In genomic region chr1:151832318-151832984, GRCh38 we compare ENCODE assay signal across 1 cellular context.
TF ChIP-seq lines count a peak whose summit lies in the region.

No MANE protein-coding gene starts in this region.

TF ChIP-seq in HepG2, 621 proteins besides CTCF, POLR2A, EP300 and RAD21 (continued from another document and continues in another):
- TF ChIP-seq ZNF20 (CRISPR knock-in tag; IDR thresholded peaks at IDR 0.05), result no peak
- TF ChIP-seq NAIF1 (CRISPR knock-in tag; IDR thresholded peaks at IDR 0.05; ENCODE audit: borderline replicate concordance), result 0 out of 2 replicates have a peak, but pooled peaks have one; percentile 14
- TF ChIP-seq FUBP1 (CRISPR knock-in tag; IDR thresholded peaks at IDR 0.05; ENCODE audit: borderline replicate concordance), result no peak
- peak; percentile 96 for TF ChIP-seq MLXIP (CRISPR knock-in tag; IDR thresholded peaks at IDR 0.05; ENCODE audit: borderline replicate concordance)
- peak; percentile 60; the same call in 1 of the 2 replicates for TF ChIP-seq ZMYM4 (CRISPR knock-in tag; IDR thresholded peaks at IDR 0.05)
- peak; percentile 73; the same call in 1 of the 2 replicates for TF ChIP-seq UBTF (CRISPR knock-in tag; IDR thresholded peaks at IDR 0.05)
- 0 out of 2 replicates have a peak, but pooled peaks have one; percentile 52 for TF ChIP-seq ZNF616 (CRISPR knock-in tag; IDR thresholded peaks at IDR 0.05; ENCODE audit: low read depth)
- TF ChIP-seq NR2F1 (CRISPR knock-in tag; IDR thresholded peaks at IDR 0.05), result 0 out of 4 replicates have a peak, but pooled peaks of 1 of the 2 experiments have one; percentile 25
- TF ChIP-seq FOXO1 (CRISPR knock-in tag; IDR thresholded peaks at IDR 0.05), result peak; percentile 90
- no peak for TF ChIP-seq SOX6 (IDR thresholded peaks at IDR 0.05)
- 0 out of 2 replicates have a peak, but pooled peaks have one; percentile 19 for TF ChIP-seq SOX6 (CRISPR knock-in tag; IDR thresholded peaks at IDR 0.05)
- TF ChIP-seq ZFY (CRISPR knock-in tag; IDR thresholded peaks at IDR 0.05), result peak; percentile 77
- TF ChIP-seq CERS6 (CRISPR knock-in tag; IDR thresholded peaks at IDR 0.05), result no peak
- TF ChIP-seq HMG20A (CRISPR knock-in tag; IDR thresholded peaks at IDR 0.05; ENCODE audit: borderline replicate concordance), result peak; percentile 58; the same call in 1 of the 2 replicates
- TF ChIP-seq THAP11 (CRISPR knock-in tag; IDR thresholded peaks at IDR 0.05), result peak; percentile 66
- TF ChIP-seq USF2 (IDR thresholded peaks at IDR 0.05; ENCODE audit: low read depth, low read length), result peak; percentile 18; the same call in 1 of the 2 replicates
- no peak for TF ChIP-seq USF2 (CRISPR knock-in tag; IDR thresholded peaks at IDR 0.05; ENCODE audit: borderline replicate concordance)
- TF ChIP-seq SPEN (CRISPR knock-in tag; IDR thresholded peaks at IDR 0.05; ENCODE audit: low read depth), result 0 out of 2 replicates have a peak, but pooled peaks have one; percentile 57
- no peak for TF ChIP-seq TMF1 (CRISPR knock-in tag; IDR thresholded peaks at IDR 0.05; ENCODE audit: low read depth)
- TF ChIP-seq MTERF4 (CRISPR knock-in tag; IDR thresholded peaks at IDR 0.05), result peak; percentile 62; the same call in 1 of the 2 replicates
- no peak for TF ChIP-seq ZNF484 (CRISPR knock-in tag; IDR thresholded peaks at IDR 0.05; ENCODE audit: borderline replicate concordance, low read depth)
- TF ChIP-seq HNRNPL (IDR thresholded peaks at IDR 0.05; ENCODE audit: low read depth, low read length), result peak; percentile 88
- TF ChIP-seq KAT7 (CRISPR knock-in tag; IDR thresholded peaks at IDR 0.05; ENCODE audit: borderline replicate concordance), result no peak
- no peak for TF ChIP-seq SATB2 (CRISPR knock-in tag; IDR thresholded peaks at IDR 0.05)
- peak; percentile 94 for TF ChIP-seq MYC (CRISPR knock-in tag; IDR thresholded peaks at IDR 0.05; ENCODE audit: borderline replicate concordance)
- no peak for TF ChIP-seq ZBTB46 (CRISPR knock-in tag; IDR thresholded peaks at IDR 0.05; ENCODE audit: borderline replicate concordance)
- TF ChIP-seq LCORL (IDR thresholded peaks at IDR 0.05), result peak; percentile 56; the same call in 1 of the 2 replicates
- peak; percentile 60; the same call in 1 of the 2 replicates for TF ChIP-seq LCORL (CRISPR knock-in tag; IDR thresholded peaks at IDR 0.05)
- TF ChIP-seq ZNF501 (CRISPR knock-in tag; IDR thresholded peaks at IDR 0.05), result no peak
- peak; percentile 72; the same call in 1 of the 2 replicates for TF ChIP-seq YEATS2 (CRISPR knock-in tag; IDR thresholded peaks at IDR 0.05; ENCODE audit: borderline replicate concordance)
- no peak for TF ChIP-seq THAP8 (CRISPR knock-in tag; IDR thresholded peaks at IDR 0.05; ENCODE audit: borderline replicate concordance)
- peak; percentile 68 for TF ChIP-seq RXRA (CRISPR knock-in tag; IDR thresholded peaks at IDR 0.05)
- no peak for TF ChIP-seq ZBTB2 (CRISPR knock-in tag; IDR thresholded peaks at IDR 0.05; ENCODE audit: low read depth)
- peak; percentile 16; the same call in 1 of the 2 replicates for TF ChIP-seq ZNF619 (CRISPR knock-in tag; IDR thresholded peaks at IDR 0.05)
- TF ChIP-seq ZNF644 (CRISPR knock-in tag; IDR thresholded peaks at IDR 0.05; ENCODE audit: low read depth), result 0 out of 2 replicates have a peak, but pooled peaks have one; percentile 13
- peak; percentile 65 for TF ChIP-seq ARID5B (CRISPR knock-in tag; IDR thresholded peaks at IDR 0.05)
- no peak for TF ChIP-seq IKZF4 (CRISPR knock-in tag; IDR thresholded peaks at IDR 0.05; ENCODE audit: borderline replicate concordance, low read depth, not compliant biosample characterization)
- TF ChIP-seq NCOA1 (CRISPR knock-in tag; IDR thresholded peaks at IDR 0.05), result peak; percentile 87
- peak; percentile 99 for TF ChIP-seq ARNTL (CRISPR knock-in tag; IDR thresholded peaks at IDR 0.05)
- TF ChIP-seq BHLHE40 (IDR thresholded peaks at IDR 0.05; ENCODE audit: low read length), result peak; percentile 82
- TF ChIP-seq RXRB (CRISPR knock-in tag; IDR thresholded peaks at IDR 0.05; ENCODE audit: borderline replicate concordance), result peak; percentile 58
- TF ChIP-seq FOXK2 (IDR thresholded peaks at IDR 0.05), result peak; percentile 83
- TF ChIP-seq ZNF335 (CRISPR knock-in tag; IDR thresholded peaks at IDR 0.05), result 0 out of 2 replicates have a peak, but pooled peaks have one; percentile 49
